ENCODE assay signal across 8 cellular contexts in genomic region chr9:136095495-136096058, GRCh38. TPM values are rescaled to one million over a fixed set of nuclear protein-coding genes. Genes with fewer than 3 reads are reported as not detected.
A peak's percentile ranks its signal among the peaks of the same experiment; 100 is the strongest.
DNase-seq lines count a peak whose midpoint lies in the region; ATAC-seq, FAIRE-seq and TF ChIP-seq lines count a peak whose summit lies in the region.

No MANE protein-coding gene starts in this region.

- H3K4me1 Mint-ChIP-seq in stimulated activated naive CD8-positive, alpha-beta T cell treated with anti-CD3 and anti-CD28 coated beads, Interleukin-15, Interleukin-2, amounts not matched to agents 100 ng/mL and 50 ng/mL, for 24 hours (ENCODE audit: low read depth): peaks cover 5% of the 10 kb centered on the region

- no peak overlapping the region for H3K27ac Mint-ChIP-seq in stimulated activated naive CD8-positive, alpha-beta T cell treated with anti-CD3 and anti-CD28 coated beads, Interleukin-15, Interleukin-2, amounts not matched to agents 100 ng/mL and 50 ng/mL, for 24 hours

- no peak overlapping the region for H2AFZ ChIP-seq in GM12878 (ENCODE audit: control insufficient read depth, low read depth, low read length)

- CTCF ChIA-PET in AG04449 (lab: Yijun Ruan, JAX): interaction anchor here (1.0 to 4.3 kb wide), 5 partner anchors 11 to 128 kb away, joined by 3 to 30 read pairs (median 4); no protein-coding TSS in a partner anchor
- CTCF ChIA-PET in GM12878 (lab: Yijun Ruan, JAX): interaction anchor here (1.4 to 1.9 kb wide), 3 partner anchors 9 to 28 kb away, joined by 3 to 7 read pairs (median 6); no protein-coding TSS in a partner anchor

- POLR2A ChIA-PET in AG04449 (lab: Yijun Ruan, JAX): interaction anchor here (1.0 kb wide), 2 partner anchors 14 to 16 kb away, joined by 3 to 7 read pairs; no protein-coding TSS in a partner anchor
- POLR2A ChIA-PET in GM12878 (lab: Charles Lee): interaction anchor here (2.5 to 4.9 kb wide), 3 partner anchors 11 to 22 kb away, joined by 8 to 28 read pairs (median 24); no protein-coding TSS in a partner anchor

- TF ChIP-seq CTCF in AG04449 (IDR thresholded peaks at IDR 0.05; ENCODE audit: insufficient read depth, low read length, missing control alignments) (no peak), GM12878 (IDR thresholded peaks at IDR 0.05 in 2 of 3, conservative IDR thresholded peaks at IDR 0.05 in 1 of 3; ENCODE audit: control insufficient read depth in 2 of 3, extremely low read depth in 1 of 3, insufficient read depth in 1 of 3, low read depth in 3 of 3, low read length in 3 of 3) (no peak)

- H3K9me3 Mint-ChIP-seq in stimulated activated naive CD8-positive, alpha-beta T cell treated with anti-CD3 and anti-CD28 coated beads, Interleukin-15, Interleukin-2, amounts not matched to agents 100 ng/mL and 50 ng/mL, for 24 hours: no peaks in the 10 kb centered on the region

- H3K4me3 ChIP-seq in AG04449 (ENCODE audit: low read depth, low read length): peak overlapping the region; percentile 75
- peak overlapping the region; percentile 55; the same call in 1 of the 2 replicates for H3K4me3 ChIP-seq in GM12878

- H3K27me3 ChIP-seq in GM12878 (replicated peaks in 1 of 2; ENCODE audit: control insufficient read depth in 2 of 2, insufficient read depth in 2 of 2, low read length in 1 of 2): no peaks in the 10 kb centered on the region

- BruUV-seq in GM12878 (replicated peaks; lab: Mats Ljungman, UMichigan): no TSS peak

- in situ Hi-C loops in GM12878 (cut with MboI): no loop called here

- no peak for DNase-seq in AG04449 (ENCODE audit: low read depth, low spot score)
- DNase-seq in HK-2 (ENCODE audit: unreplicated experiment): peak; percentile 48
- no peak for DNase-seq in GM12878 (ENCODE audit: low read depth, low spot score)
- DNase-seq in iPS-NIHi7 (ENCODE audit: extremely low spot score): peak; percentile 54
- DNase-seq in COR-L47 (lab: John Stamatoyannopoulos, UW): no peak

- SMC1A ChIA-PET in GM12878 (lab: Charles Lee; ENCODE audit: uncharacterized antibody, unreplicated experiment): interaction anchor here (2.7 to 4.1 kb wide), 2 partner anchors 11 to 14 kb away, joined by 9 to 19 read pairs; no protein-coding TSS in a partner anchor

- H3K4me2 ChIP-seq in GM12878 (ENCODE audit: control insufficient read depth, insufficient read depth): peak overlapping the region; percentile 21

- no peak overlapping the region; the same call in 1 of the 2 replicates for H3K27ac ChIP-seq in GM12878 (ENCODE audit: control insufficient read depth, insufficient read depth)

- peaks cover 3% of the 10 kb centered on the region for H3K4me1 ChIP-seq in GM12878 (ENCODE audit: control insufficient read depth, insufficient read depth, low read length)

- no peak for TF ChIP-seq EP300 in GM12878 (IDR thresholded peaks at IDR 0.05; ENCODE audit: borderline replicate concordance in 1 of 2, control insufficient read depth in 1 of 2, low read depth in 2 of 2, low read length in 2 of 2)

- TF ChIP-seq POLR2A in GM12878 (IDR thresholded peaks at IDR 0.05; ENCODE audit: low read depth, low read length): no peak

- RAD21 ChIA-PET in GM12878 (lab: Charles Lee; ENCODE audit: unreplicated experiment): interaction anchor here (0.5 to 6.9 kb wide), 3 partner anchors 13 to 71 kb away, joined by 3 to 52 read pairs (median 7); no protein-coding TSS in a partner anchor

- no peaks in the 10 kb centered on the region for H3K36me3 Mint-ChIP-seq in stimulated activated naive CD8-positive, alpha-beta T cell treated with anti-CD3 and anti-CD28 coated beads, Interleukin-15, Interleukin-2, amounts not matched to agents 100 ng/mL and 50 ng/mL, for 24 hours (ENCODE audit: low read depth)

- FAIRE-seq in GM12878 (lab: Jason Lieb, UNC): no peak

- intact Hi-C loops in GM12878 (cut with micrococcal nuclease; ENCODE audit: unreplicated experiment): no loop called here

- ATAC-seq in GM12878 (peak; percentile 44), GM18519 (IDR thresholded peaks at IDR 0.05; ENCODE audit: low FRiP score, unreplicated experiment) (no peak), HG03354 (IDR thresholded peaks at IDR 0.05; ENCODE audit: poor library complexity, severe bottlenecking, unreplicated experiment) (no peak)

- no peaks in the 10 kb centered on the region for H4K20me1 ChIP-seq in GM12878 (ENCODE audit: control insufficient read depth, insufficient read depth)

- no peaks in the 10 kb centered on the region for H3K9me3 ChIP-seq in GM12878 (replicated peaks; ENCODE audit: control insufficient read depth, insufficient read depth, low read length)

- no peak overlapping the region; the same call in 1 of the 2 replicates for H3K9ac ChIP-seq in GM12878 (ENCODE audit: control insufficient read depth, insufficient read depth, low read length)

- H3K27me3 Mint-ChIP-seq in stimulated activated naive CD8-positive, alpha-beta T cell treated with anti-CD3 and anti-CD28 coated beads, Interleukin-15, Interleukin-2, amounts not matched to agents 100 ng/mL and 50 ng/mL, for 24 hours: peaks cover 7% of the 10 kb centered on the region

- WGBS in GM12878 (ENCODE audit: insufficient coverage, insufficient replicate concordance, low lambda C conversion rate, missing lambda C conversion rate): 10% methylated on average over 38 of the region's 73 CpGs

- H3K4me3 Mint-ChIP-seq in stimulated activated naive CD8-positive, alpha-beta T cell treated with anti-CD3 and anti-CD28 coated beads, Interleukin-15, Interleukin-2, amounts not matched to agents 100 ng/mL and 50 ng/mL, for 24 hours: peak overlapping the region; percentile 37

- H3K36me3 ChIP-seq in GM12878 (ENCODE audit: control insufficient read depth in 2 of 2, insufficient read depth in 2 of 2, low read length in 1 of 2): no peaks in the 10 kb centered on the region

- peaks cover 6% of the 10 kb centered on the region for H3K79me2 ChIP-seq in GM12878 (ENCODE audit: control insufficient read depth, insufficient read depth, low read length)

- no peak for TF ChIP-seq RAD21 in GM12878 (IDR thresholded peaks at IDR 0.05; ENCODE audit: insufficient read depth, low read depth, low read length)

TF ChIP-seq in GM12878, 131 proteins besides CTCF, POLR2A, EP300 and RAD21 (continues in another document):
- 0 out of 2 replicates have a peak, but pooled peaks have one; percentile 28 for TF ChIP-seq BACH1 (IDR thresholded peaks at IDR 0.05; ENCODE audit: borderline replicate concordance)
- 0 out of 2 replicates have a peak, but pooled peaks have one; percentile 16 for TF ChIP-seq NR2F1 (conservative IDR thresholded peaks at IDR 0.05)
- TF ChIP-seq RAD51 (IDR thresholded peaks at IDR 0.05): no peak
- TF ChIP-seq ZZZ3 (IDR thresholded peaks at IDR 0.05; ENCODE audit: control insufficient read depth, insufficient read length, low read depth): no peak
- TF ChIP-seq CREM (IDR thresholded peaks at IDR 0.05; ENCODE audit: low read depth): no peak
- peak; percentile 54; the same call in 1 of the 2 replicates for TF ChIP-seq LARP7 (IDR thresholded peaks at IDR 0.05)
- 0 out of 2 replicates have a peak, but pooled peaks have one; percentile 36 for TF ChIP-seq GATAD2B (conservative IDR thresholded peaks at IDR 0.05; ENCODE audit: low read depth)

RNA-seq across cellular contexts. Expression of gene NACC2, which starts 0.5 kb away (rescaled TPM):
- 11.9 and 13.5 TPM in 2 replicates for total RNA-seq in GM12878 (2013; cell fraction: nucleolus; rRNA removed)
- total RNA-seq in GM12878 (2014; rRNA removed) (7.9 and 9.1 TPM in 2 replicates), GM12878 (2014; rRNA removed; fragmentation: Illumina TruSeq; extraction: Trizol) (3.5 and 3.8 TPM in 2 replicates), GM12878 (2021) (14.2 and 14.7 TPM in 2 replicates)
- polyA plus RNA-seq in GM12878 (2011; ENCODE audit: low read depth): 1.1 TPM
- polyA plus RNA-seq in GM12878 (2011; rRNA removed) (3.5 and 5.4 TPM in 2 replicates), GM12878 (2014; fragmentation: Illumina TruSeq; extraction: Trizol) (2.0 and 3.1 TPM in 2 replicates), GM12878 (2014; fragmentation: Nextera tagmentation; extraction: Ambion mirVana) (1 to 10 TPM in 1 of 2 experiments, under 1 TPM in 1; 0.66 to 1.0 TPM), GM12878 (2014; rRNA removed) (7.5 and 9.4 TPM in 2 replicates), GM12878 (2016; fragmentation: Nextera tagmentation; extraction: Ambion mirVana) (1 to 10 TPM; 2.7 to 2.9 TPM)
- polyA plus RNA-seq in GM12878 (2011; cell fraction: cytosol; rRNA removed): 7.9 and 9.6 TPM in 2 replicates
- polyA plus RNA-seq in GM12878 (2011; cell fraction: nucleus; rRNA removed): 15.3 and 20.7 TPM in 2 replicates
- 3.8 and 4.4 TPM in 2 replicates for polyA plus RNA-seq in GM12878 (2012)
- 11.8 and 12.6 TPM in 2 replicates for polyA minus RNA-seq in GM12878 (2011; rRNA and poly(A)+ RNA removed)
- polyA minus RNA-seq in GM12878 (2011; cell fraction: cytosol; rRNA and poly(A)+ RNA removed): 7.3 and 9.0 TPM in 2 replicates
- polyA minus RNA-seq in GM12878 (2011; cell fraction: nucleus; rRNA and poly(A)+ RNA removed): 3.5 and 7.1 TPM in 2 replicates

RNA-seq across cellular contexts. Expression of gene TMEM250, which starts 23.1 kb away (rescaled TPM):
- 19.1 and 19.6 TPM in 2 replicates for total RNA-seq in GM12878 (2013; cell fraction: nucleolus; rRNA removed)
- 30.1 and 39.9 TPM in 2 replicates for total RNA-seq in GM12878 (2014; rRNA removed)
- 8.5 and 10.4 TPM in 2 replicates for total RNA-seq in GM12878 (2014; rRNA removed; fragmentation: Illumina TruSeq; extraction: Trizol)
- 33.4 and 38.4 TPM in 2 replicates for total RNA-seq in GM12878 (2021)
- 3.5 TPM for polyA plus RNA-seq in GM12878 (2011; ENCODE audit: low read depth)
- polyA plus RNA-seq in GM12878 (2011; rRNA removed): 3.5 and 6.2 TPM in 2 replicates
- 9.3 and 16.0 TPM in 2 replicates for polyA plus RNA-seq in GM12878 (2011; cell fraction: cytosol; rRNA removed)
- 22.4 and 27.6 TPM in 2 replicates for polyA plus RNA-seq in GM12878 (2011; cell fraction: nucleus; rRNA removed)
- polyA plus RNA-seq in GM12878 (2012): 9.7 and 11.4 TPM in 2 replicates
- polyA plus RNA-seq in GM12878 (2014; fragmentation: Illumina TruSeq; extraction: Trizol): 2.6 and 6.7 TPM in 2 replicates
- polyA plus RNA-seq in GM12878 (2014; fragmentation: Nextera tagmentation; extraction: Ambion mirVana): 1 to 10 TPM in 1 of 2 experiments, under 1 TPM in 1; 0.39 to 1.2 TPM
- 25.4 and 27.5 TPM in 2 replicates for polyA plus RNA-seq in GM12878 (2014; rRNA removed)
- polyA plus RNA-seq in GM12878 (2016; fragmentation: Nextera tagmentation; extraction: Ambion mirVana): 10 to 100 TPM in 1 of 2 experiments, 1 to 10 TPM in 1; 6.2 to 16.6 TPM
- polyA minus RNA-seq in GM12878 (2011; rRNA and poly(A)+ RNA removed): 5.5 and 13.3 TPM in 2 replicates
- 7.3 and 8.3 TPM in 2 replicates for polyA minus RNA-seq in GM12878 (2011; cell fraction: cytosol; rRNA and poly(A)+ RNA removed)
- polyA minus RNA-seq in GM12878 (2011; cell fraction: nucleus; rRNA and poly(A)+ RNA removed): 12.8 and 25.1 TPM in 2 replicates

Comparison
In these comparisons a context has a peak if more than half of its experiments do, and no peak if none do; other contexts are left out.
1. DNase-seq: peak in HK-2 (single experiment) and iPS-NIHi7 (single experiment); none in AG04449 (single experiment), GM12878 (single experiment) and COR-L47 (single experiment).